In the genomic region with DNA sequence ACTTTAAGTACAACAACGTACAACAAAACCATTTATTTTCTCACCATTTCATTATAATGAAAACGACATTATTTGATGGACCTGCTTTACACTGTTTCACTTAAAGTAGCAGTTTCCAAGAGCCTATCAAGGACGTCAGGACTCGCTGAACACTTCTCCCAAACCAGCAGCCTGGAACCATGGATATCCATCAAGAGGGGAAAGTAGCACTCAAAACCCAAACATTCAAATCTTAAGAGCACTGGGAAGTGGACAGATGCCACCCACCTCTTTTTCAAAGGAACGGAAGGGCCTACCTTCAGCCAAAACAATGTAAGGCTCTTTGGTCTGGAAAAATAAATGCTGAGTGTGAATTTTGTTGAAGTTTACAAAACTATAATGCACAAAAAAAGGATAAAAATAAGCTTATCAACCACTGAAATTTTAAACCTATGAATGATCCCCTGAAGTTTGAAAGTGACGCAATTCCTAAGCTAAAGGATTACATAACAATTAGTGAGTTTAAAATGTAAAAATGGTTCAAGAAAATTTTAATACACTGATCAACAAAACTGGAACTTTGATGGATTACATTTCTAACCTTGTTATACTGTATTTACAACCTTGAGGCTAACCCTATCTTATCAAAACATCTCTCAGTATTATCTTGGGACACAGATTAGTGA, we compare ENCODE assay signal across 19 cellular contexts. TPM values are rescaled to one million over a fixed set of nuclear protein-coding genes. Genes with fewer than 3 reads are reported as not detected.
DNase-seq lines count a peak whose midpoint lies in the region; ATAC-seq and TF ChIP-seq lines count a peak whose summit lies in the region.
"Had no signal": no experiment of that assay in that cellular context is flagged by ENCODE, and none has a peak within 500 bp of the region (broad histone marks: within the 10 kb centered on the region; RNA-seq: fewer than 3 reads in every experiment).

No MANE protein-coding gene starts in this region.

- peaks cover 5% of the 10 kb centered on the region for H3K4me1 ChIP-seq in GM23338 (ENCODE audit: insufficient read depth)

- no peak overlapping the region for H3K9ac ChIP-seq in neural cell (ENCODE audit: low read length)

- no peak for ATAC-seq in CD4-positive, alpha-beta T cell (ENCODE audit: poor library complexity)
- ATAC-seq in GM23338, result no peak
- ATAC-seq in WTC11, result no peak
- ATAC-seq in Right ventricle myocardium superior (ENCODE audit: poor library complexity), result no peak
- no peak for ATAC-seq in HG03457 (IDR thresholded peaks at IDR 0.05; ENCODE audit: unreplicated experiment)
- ATAC-seq: activated naive CD4-positive, alpha-beta T cell treated with anti-CD3 and anti-CD28 coated beads, Interleukin-2, amount 50 U/mL, for 72 hours; foreskin keratinocyte; pancreas; Right ventricle myocardium inferior; stimulated activated naive B cell treated with anti-CD40 and anti-IgM and Interleukin-4, amounts not matched to agents 10 μg/mL and 1 μg/mL and 100 μg/mL, for 72 hours had no signal

- no peak overlapping the region for H3K27ac ChIP-seq in CD4-positive, alpha-beta T cell (ENCODE audit: low read depth, low read length)
- H3K27ac ChIP-seq in GM23338 (ENCODE audit: low read depth) (no peak overlapping the region), neural cell (ENCODE audit: low read length) (no peak overlapping the region)
- H3K27ac ChIP-seq: foreskin keratinocyte, pancreas, tibial artery had no signal

- peak overlapping the region; percentile 70 for H3K4me3 Mint-ChIP-seq in CD4-positive, alpha-beta T cell
- peak overlapping the region; percentile 45; the same call in 2 of the 3 replicates for H3K4me3 Mint-ChIP-seq in GM23338
- peak overlapping the region; percentile 28; the same call in 1 of the 2 replicates for H3K4me3 Mint-ChIP-seq in WTC11
- H3K4me3 Mint-ChIP-seq: stimulated activated naive B cell treated with anti-CD40 and anti-IgM and Interleukin-4, amounts not matched to agents 10 μg/mL and 1 μg/mL and 100 μg/mL, for 72 hours had no signal

- DNase-seq in CD4-positive, alpha-beta T cell, result no peak
- no peak for DNase-seq in GM23338 (ENCODE audit: low spot score)
- DNase-seq in WTC11 (ENCODE audit: low spot score), result no peak
- no peak for DNase-seq in Right ventricle myocardium superior
- DNase-seq in cortex of kidney (lab: John Stamatoyannopoulos, UW), result no peak
- DNase-seq: activated CD4-positive, alpha-beta T cell treated with anti-CD3 and anti-CD28 coated beads, Interleukin-2, amount 50 U/mL, for 4 hours; dermis blood vessel endothelial cell; foreskin keratinocyte; kidney; NCI-H187; NCI-H510A treated with DMSO at 0.1 percent for 48 hours; pancreas; stimulated activated naive B cell treated with anti-CD40 and anti-IgM and Interleukin-4, amounts not matched to agents 10 μg/mL and 1 μg/mL and 100 μg/mL, for 72 hours; tibial artery had no signal

- H3K4me2 ChIP-seq in GM23338 (no peak overlapping the region), neural cell (ENCODE audit: low read length) (peak overlapping the region; percentile 39)

- H3K27ac Mint-ChIP-seq in CD4-positive, alpha-beta T cell, result no peak overlapping the region
- H3K27ac Mint-ChIP-seq in GM23338, result peak overlapping the region; percentile 69
- no peak overlapping the region for H3K27ac Mint-ChIP-seq in WTC11
- H3K27ac Mint-ChIP-seq: activated naive CD4-positive, alpha-beta T cell treated with anti-CD3 and anti-CD28 coated beads, Interleukin-2, amount 50 U/mL, for 72 hours; stimulated activated naive B cell treated with anti-CD40 and anti-IgM and Interleukin-4, amounts not matched to agents 10 μg/mL and 1 μg/mL and 100 μg/mL, for 72 hours had no signal

- no peaks in the 10 kb centered on the region for H3K27me3 Mint-ChIP-seq in CD4-positive, alpha-beta T cell
- peaks cover 4% of the 10 kb centered on the region for H3K27me3 Mint-ChIP-seq in GM23338 (ENCODE audit: insufficient read depth, low read depth, poor library complexity)
- no peaks in the 10 kb centered on the region for H3K27me3 Mint-ChIP-seq in WTC11 (ENCODE audit: low read depth)
- H3K27me3 Mint-ChIP-seq: stimulated activated naive B cell treated with anti-CD40 and anti-IgM and Interleukin-4, amounts not matched to agents 10 μg/mL and 1 μg/mL and 100 μg/mL, for 72 hours had no signal

- peaks cover 7% of the 10 kb centered on the region for H4K20me1 ChIP-seq in GM23338 (replicated peaks; ENCODE audit: insufficient read depth)
- no peaks in the 10 kb centered on the region for H4K20me1 ChIP-seq in neural cell (ENCODE audit: insufficient read depth)

- H3K4me1 Mint-ChIP-seq in CD4-positive, alpha-beta T cell (ENCODE audit: low read depth), result peaks cover 79% of the 10 kb centered on the region
- peaks cover 16% of the 10 kb centered on the region for H3K4me1 Mint-ChIP-seq in GM23338
- H3K4me1 Mint-ChIP-seq in WTC11, result peaks cover 27% of the 10 kb centered on the region

- no peaks in the 10 kb centered on the region for H3K9me3 Mint-ChIP-seq in CD4-positive, alpha-beta T cell
- no peaks in the 10 kb centered on the region for H3K9me3 Mint-ChIP-seq in GM23338
- H3K9me3 Mint-ChIP-seq in WTC11, result no peaks in the 10 kb centered on the region
- H3K9me3 Mint-ChIP-seq: activated naive CD4-positive, alpha-beta T cell treated with anti-CD3 and anti-CD28 coated beads, Interleukin-2, amount 50 U/mL, for 72 hours; stimulated activated naive B cell treated with anti-CD40 and anti-IgM and Interleukin-4, amounts not matched to agents 10 μg/mL and 1 μg/mL and 100 μg/mL, for 72 hours had no signal

- no peak for TF ChIP-seq CTCF in CD4-positive, alpha-beta T cell (IDR thresholded peaks at IDR 0.05)
- no peak for TF ChIP-seq CTCF in GM23338 (conservative IDR thresholded peaks at IDR 0.05; ENCODE audit: low read depth in 2 of 2)
- no peak for TF ChIP-seq CTCF in WTC11 (IDR thresholded peaks at IDR 0.05)
- no peak for TF ChIP-seq CTCF in neural cell (IDR thresholded peaks at IDR 0.05; ENCODE audit: poor library complexity, severe bottlenecking)

- no peak for TF ChIP-seq EP300 in neural cell (conservative IDR thresholded peaks at IDR 0.05; ENCODE audit: poor library complexity, severe bottlenecking)

- intact Hi-C loops in CD4-positive, alpha-beta T cell (cut with DNase I, micrococcal nuclease), result loop anchor here (5.0 to 10.0 kb wide), 2 partner anchors 283 to 1670 kb away; a partner anchor contains a TSS
- intact Hi-C loops in Right ventricle myocardium superior (cut with DNase I), result no loop called here

- no peaks in the 10 kb centered on the region for H3K27me3 ChIP-seq in CD4-positive, alpha-beta T cell (ENCODE audit: control insufficient read depth, insufficient read depth, low read length)
- no peaks in the 10 kb centered on the region for H3K27me3 ChIP-seq in GM23338 (ENCODE audit: insufficient read depth)
- no peaks in the 10 kb centered on the region for H3K27me3 ChIP-seq in neural cell (ENCODE audit: insufficient read depth, low read depth, low read length)
- H3K27me3 ChIP-seq: foreskin keratinocyte, pancreas, tibial artery had no signal

- POLR2A ChIA-PET in CD4-positive, alpha-beta T cell (lab: Charles Lee), result interaction anchor here (0.7 to 1.7 kb wide), 2 partner anchors 21 to 151 kb away, joined by 3 to 6 read pairs; a partner anchor contains a TSS
- POLR2A ChIA-PET in WTC11 (lab: Charles Lee), result no interaction called here

- no peaks in the 10 kb centered on the region for H3K9me3 ChIP-seq in CD4-positive, alpha-beta T cell (ENCODE audit: control insufficient read depth, low read length)
- H3K9me3 ChIP-seq in neural cell (ENCODE audit: low read length), result no peaks in the 10 kb centered on the region
- H3K9me3 ChIP-seq: HAP-1, pancreas, tibial artery had no signal

- H3K9me2 ChIP-seq in GM23338 (ENCODE audit: insufficient read depth) (no peaks in the 10 kb centered on the region), neural cell (ENCODE audit: insufficient read depth, low read length) (no peaks in the 10 kb centered on the region)

- H3K79me2 ChIP-seq in GM23338 (replicated peaks; ENCODE audit: insufficient read depth) (peaks cover 93% of the 10 kb centered on the region), neural cell (replicated peaks; ENCODE audit: insufficient read depth, low read length) (peaks cover 61% of the 10 kb centered on the region)

- H2AFZ ChIP-seq in GM23338 (no peak overlapping the region), neural cell (ENCODE audit: low read depth, low read length) (no peak overlapping the region)

- no peak for TF ChIP-seq RAD21 in neural cell (conservative IDR thresholded peaks at IDR 0.05)

- no peaks in the 10 kb centered on the region for H3F3A ChIP-seq in GM23338 (replicated peaks; ENCODE audit: low read depth)
- no peaks in the 10 kb centered on the region for H3F3A ChIP-seq in neural cell (ENCODE audit: insufficient read depth, low read length, poor library complexity, severe bottlenecking)

- CTCF ChIA-PET in CD4-positive, alpha-beta T cell (lab: Charles Lee), result no interaction called here
- CTCF ChIA-PET in WTC11 (lab: Charles Lee), result no interaction called here

- H3K36me3 ChIP-seq in GM23338 (ENCODE audit: insufficient read depth) (no peaks in the 10 kb centered on the region), neural cell (ENCODE audit: insufficient read depth, low read length) (no peaks in the 10 kb centered on the region)
- H3K36me3 ChIP-seq: pancreas had no signal

- peaks cover 78% of the 10 kb centered on the region for H3K36me3 Mint-ChIP-seq in CD4-positive, alpha-beta T cell (ENCODE audit: low read depth)
- H3K36me3 Mint-ChIP-seq in GM23338 (ENCODE audit: low read depth) (peaks cover 18% of the 10 kb centered on the region), WTC11 (peaks cover 39% of the 10 kb centered on the region)

- H3K4me3 ChIP-seq in GM23338 (no peak overlapping the region), neural cell (ENCODE audit: low read length) (peak overlapping the region; percentile 74)
- H3K4me3 ChIP-seq: HAP-1, pancreas, tibial artery had no signal

TF ChIP-seq in GM23338, 12 proteins besides CTCF, POLR2A, EP300 and RAD21 (continues in another document):
- TF ChIP-seq JUNB (IDR thresholded peaks at IDR 0.05; ENCODE audit: unreplicated experiment), result no peak
- no peak for TF ChIP-seq POLR2AphosphoS5 (IDR thresholded peaks at IDR 0.05; ENCODE audit: low read depth)
- TF ChIP-seq EZH2 (IDR thresholded peaks at IDR 0.05; ENCODE audit: low read depth, unreplicated experiment), result no peak

TF ChIP-seq in WTC11, 78 proteins besides CTCF, POLR2A, EP300 and RAD21:
- no peak for TF ChIP-seq CBFB (CRISPR knock-in tag; IDR thresholded peaks at IDR 0.05; ENCODE audit: low read depth)

TF ChIP-seq in neural cell, 6 proteins besides CTCF, POLR2A, EP300 and RAD21 (continues in another document):
- no peak for TF ChIP-seq MXI1 (conservative IDR thresholded peaks at IDR 0.05; ENCODE audit: poor library complexity, severe bottlenecking)
- TF ChIP-seq SMC3 (conservative IDR thresholded peaks at IDR 0.05; ENCODE audit: poor library complexity), result no peak
- TF ChIP-seq EZH2 (IDR thresholded peaks at IDR 0.05; ENCODE audit: borderline replicate concordance, insufficient read depth, low read length, poor library complexity, severe bottlenecking), result no peak
- TF ChIP-seq POLR2AphosphoS5 (IDR thresholded peaks at IDR 0.05), result no peak
- no peak for TF ChIP-seq TAF1 (IDR thresholded peaks at IDR 0.05; ENCODE audit: low read depth)

RNA-seq across cellular contexts. Expression of a gene that starts 4.6 kb away (rescaled TPM):
- total RNA-seq in CD4-positive, alpha-beta T cell, result 10 to 100 TPM; 13.7 to 14.5 TPM
- 47.5 and 65.1 TPM in 2 replicates for total RNA-seq in GM23338 (2014; rRNA removed; shearing (Covaris generic))
- polyA plus RNA-seq in GM23338 (2016; fragmentation: Nextera tagmentation; extraction: Ambion mirVana) (48.8 and 61.4 TPM in 2 replicates), neural cell (15.7 and 18.3 TPM in 2 replicates)
- total RNA-seq in WTC11 (2021) (37.2 to 43.8 TPM (median 41.5 TPM) in 3 replicates), Right ventricle myocardium superior (10.9 TPM)
- polyA minus RNA-seq in neural cell, result 40.9 and 44.8 TPM in 2 replicates
